1 cellular context compared by ENCODE assay signal in the genomic region with DNA sequence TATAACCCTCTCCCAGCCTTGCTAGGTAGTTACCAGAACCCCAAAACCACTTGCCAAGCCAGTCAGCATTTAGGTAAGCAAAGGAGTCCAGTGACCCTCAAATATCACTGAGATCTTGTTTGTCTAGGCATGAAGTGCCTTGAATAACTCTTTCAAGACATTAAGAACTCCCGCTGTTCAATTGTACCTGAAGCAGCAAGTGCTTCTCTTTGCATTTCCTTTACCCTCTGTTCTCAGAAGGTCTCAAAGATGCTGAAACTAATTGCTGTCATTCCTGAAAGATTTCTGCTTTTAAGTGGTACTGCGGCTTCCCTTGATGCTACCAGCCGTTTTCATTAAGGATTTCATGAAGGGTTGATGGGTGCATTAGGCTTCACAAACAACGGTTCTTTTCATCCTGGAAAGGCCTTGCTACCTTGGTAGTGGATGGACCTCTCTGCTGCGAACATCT.
TF ChIP-seq lines count a peak whose summit lies in the region.

No MANE protein-coding gene starts in this region.

TF ChIP-seq in H1, 55 proteins besides CTCF, POLR2A, EP300 and RAD21:
- no peak for TF ChIP-seq FOSL1 (IDR thresholded peaks at IDR 0.05; ENCODE audit: insufficient read depth, low read depth, low read length)
- TF ChIP-seq NANOG (IDR thresholded peaks at IDR 0.05; ENCODE audit: insufficient read depth, low read depth, low read length, poor library complexity, severe bottlenecking): peak; percentile 91
- 0 out of 2 replicates have a peak, but pooled peaks have one; percentile 8 for TF ChIP-seq TEAD4 (IDR thresholded peaks at IDR 0.05; ENCODE audit: low read depth, low read length)
- TF ChIP-seq, protein P1, sequence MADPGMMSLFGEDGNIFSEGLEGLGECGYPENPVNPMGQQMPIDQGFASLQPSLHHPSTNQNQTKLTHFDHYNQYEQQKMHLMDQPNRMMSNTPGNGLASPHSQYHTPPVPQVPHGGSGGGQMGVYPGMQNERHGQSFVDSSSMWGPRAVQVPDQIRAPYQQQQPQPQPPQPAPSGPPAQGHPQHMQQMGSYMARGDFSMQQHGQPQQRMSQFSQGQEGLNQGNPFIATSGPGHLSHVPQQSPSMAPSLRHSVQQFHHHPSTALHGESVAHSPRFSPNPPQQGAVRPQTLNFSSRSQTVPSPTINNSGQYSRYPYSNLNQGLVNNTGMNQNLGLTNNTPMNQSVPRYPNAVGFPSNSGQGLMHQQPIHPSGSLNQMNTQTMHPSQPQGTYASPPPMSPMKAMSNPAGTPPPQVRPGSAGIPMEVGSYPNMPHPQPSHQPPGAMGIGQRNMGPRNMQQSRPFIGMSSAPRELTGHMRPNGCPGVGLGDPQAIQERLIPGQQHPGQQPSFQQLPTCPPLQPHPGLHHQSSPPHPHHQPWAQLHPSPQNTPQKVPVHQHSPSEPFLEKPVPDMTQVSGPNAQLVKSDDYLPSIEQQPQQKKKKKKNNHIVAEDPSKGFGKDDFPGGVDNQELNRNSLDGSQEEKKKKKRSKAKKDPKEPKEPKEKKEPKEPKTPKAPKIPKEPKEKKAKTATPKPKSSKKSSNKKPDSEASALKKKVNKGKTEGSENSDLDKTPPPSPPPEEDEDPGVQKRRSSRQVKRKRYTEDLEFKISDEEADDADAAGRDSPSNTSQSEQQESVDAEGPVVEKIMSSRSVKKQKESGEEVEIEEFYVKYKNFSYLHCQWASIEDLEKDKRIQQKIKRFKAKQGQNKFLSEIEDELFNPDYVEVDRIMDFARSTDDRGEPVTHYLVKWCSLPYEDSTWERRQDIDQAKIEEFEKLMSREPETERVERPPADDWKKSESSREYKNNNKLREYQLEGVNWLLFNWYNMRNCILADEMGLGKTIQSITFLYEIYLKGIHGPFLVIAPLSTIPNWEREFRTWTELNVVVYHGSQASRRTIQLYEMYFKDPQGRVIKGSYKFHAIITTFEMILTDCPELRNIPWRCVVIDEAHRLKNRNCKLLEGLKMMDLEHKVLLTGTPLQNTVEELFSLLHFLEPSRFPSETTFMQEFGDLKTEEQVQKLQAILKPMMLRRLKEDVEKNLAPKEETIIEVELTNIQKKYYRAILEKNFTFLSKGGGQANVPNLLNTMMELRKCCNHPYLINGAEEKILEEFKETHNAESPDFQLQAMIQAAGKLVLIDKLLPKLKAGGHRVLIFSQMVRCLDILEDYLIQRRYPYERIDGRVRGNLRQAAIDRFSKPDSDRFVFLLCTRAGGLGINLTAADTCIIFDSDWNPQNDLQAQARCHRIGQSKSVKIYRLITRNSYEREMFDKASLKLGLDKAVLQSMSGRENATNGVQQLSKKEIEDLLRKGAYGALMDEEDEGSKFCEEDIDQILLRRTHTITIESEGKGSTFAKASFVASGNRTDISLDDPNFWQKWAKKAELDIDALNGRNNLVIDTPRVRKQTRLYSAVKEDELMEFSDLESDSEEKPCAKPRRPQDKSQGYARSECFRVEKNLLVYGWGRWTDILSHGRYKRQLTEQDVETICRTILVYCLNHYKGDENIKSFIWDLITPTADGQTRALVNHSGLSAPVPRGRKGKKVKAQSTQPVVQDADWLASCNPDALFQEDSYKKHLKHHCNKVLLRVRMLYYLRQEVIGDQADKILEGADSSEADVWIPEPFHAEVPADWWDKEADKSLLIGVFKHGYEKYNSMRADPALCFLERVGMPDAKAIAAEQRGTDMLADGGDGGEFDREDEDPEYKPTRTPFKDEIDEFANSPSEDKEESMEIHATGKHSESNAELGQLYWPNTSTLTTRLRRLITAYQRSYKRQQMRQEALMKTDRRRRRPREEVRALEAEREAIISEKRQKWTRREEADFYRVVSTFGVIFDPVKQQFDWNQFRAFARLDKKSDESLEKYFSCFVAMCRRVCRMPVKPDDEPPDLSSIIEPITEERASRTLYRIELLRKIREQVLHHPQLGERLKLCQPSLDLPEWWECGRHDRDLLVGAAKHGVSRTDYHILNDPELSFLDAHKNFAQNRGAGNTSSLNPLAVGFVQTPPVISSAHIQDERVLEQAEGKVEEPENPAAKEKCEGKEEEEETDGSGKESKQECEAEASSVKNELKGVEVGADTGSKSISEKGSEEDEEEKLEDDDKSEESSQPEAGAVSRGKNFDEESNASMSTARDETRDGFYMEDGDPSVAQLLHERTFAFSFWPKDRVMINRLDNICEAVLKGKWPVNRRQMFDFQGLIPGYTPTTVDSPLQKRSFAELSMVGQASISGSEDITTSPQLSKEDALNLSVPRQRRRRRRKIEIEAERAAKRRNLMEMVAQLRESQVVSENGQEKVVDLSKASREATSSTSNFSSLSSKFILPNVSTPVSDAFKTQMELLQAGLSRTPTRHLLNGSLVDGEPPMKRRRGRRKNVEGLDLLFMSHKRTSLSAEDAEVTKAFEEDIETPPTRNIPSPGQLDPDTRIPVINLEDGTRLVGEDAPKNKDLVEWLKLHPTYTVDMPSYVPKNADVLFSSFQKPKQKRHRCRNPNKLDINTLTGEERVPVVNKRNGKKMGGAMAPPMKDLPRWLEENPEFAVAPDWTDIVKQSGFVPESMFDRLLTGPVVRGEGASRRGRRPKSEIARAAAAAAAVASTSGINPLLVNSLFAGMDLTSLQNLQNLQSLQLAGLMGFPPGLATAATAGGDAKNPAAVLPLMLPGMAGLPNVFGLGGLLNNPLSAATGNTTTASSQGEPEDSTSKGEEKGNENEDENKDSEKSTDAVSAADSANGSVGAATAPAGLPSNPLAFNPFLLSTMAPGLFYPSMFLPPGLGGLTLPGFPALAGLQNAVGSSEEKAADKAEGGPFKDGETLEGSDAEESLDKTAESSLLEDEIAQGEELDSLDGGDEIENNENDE (IDR thresholded peaks at IDR 0.05; ENCODE audit: insufficient replicate concordance, low read length): peak; percentile 53
- no peak for TF ChIP-seq RFX5 (IDR thresholded peaks at IDR 0.05; ENCODE audit: borderline replicate concordance, low read depth, low read length)
- TF ChIP-seq, protein P2, sequence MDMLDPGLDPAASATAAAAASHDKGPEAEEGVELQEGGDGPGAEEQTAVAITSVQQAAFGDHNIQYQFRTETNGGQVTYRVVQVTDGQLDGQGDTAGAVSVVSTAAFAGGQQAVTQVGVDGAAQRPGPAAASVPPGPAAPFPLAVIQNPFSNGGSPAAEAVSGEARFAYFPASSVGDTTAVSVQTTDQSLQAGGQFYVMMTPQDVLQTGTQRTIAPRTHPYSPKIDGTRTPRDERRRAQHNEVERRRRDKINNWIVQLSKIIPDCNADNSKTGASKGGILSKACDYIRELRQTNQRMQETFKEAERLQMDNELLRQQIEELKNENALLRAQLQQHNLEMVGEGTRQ (IDR thresholded peaks at IDR 0.05; ENCODE audit: low read length): no peak
TF ChIP-seq in H1: peak in this region for 3.
